Comparison of ENCODE assay signal across 10 cellular contexts in the genomic region with DNA sequence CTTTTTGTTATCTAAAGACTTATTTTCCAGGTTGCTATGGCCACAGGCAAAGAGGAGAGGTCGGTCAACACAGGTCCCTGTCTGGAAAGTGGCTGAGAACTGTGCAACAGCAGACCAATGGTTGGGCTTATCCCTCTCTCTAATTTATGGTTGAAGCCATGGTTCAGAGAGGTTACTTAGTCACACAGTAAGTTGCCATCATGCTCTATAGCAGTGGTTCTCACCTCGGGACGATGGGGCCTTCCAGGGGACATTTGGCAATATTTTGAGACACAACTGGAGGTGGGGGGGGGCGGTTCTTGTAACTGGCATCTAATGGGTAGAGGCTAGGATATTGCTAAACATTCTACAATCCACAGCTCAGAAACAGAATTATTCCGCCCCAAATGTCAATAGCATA. TPM values are rescaled to one million over a fixed set of nuclear protein-coding genes. Genes with fewer than 3 reads are reported as not detected.
DNase-seq lines count a peak whose midpoint lies in the region; ATAC-seq, FAIRE-seq and TF ChIP-seq lines count a peak whose summit lies in the region.
"Had no signal": no experiment of that assay in that cellular context is flagged by ENCODE, and none has a peak within 500 bp of the region (broad histone marks: within the 10 kb centered on the region; RNA-seq: fewer than 3 reads in every experiment).

No MANE protein-coding gene starts in this region.

- H3K27ac Mint-ChIP-seq in activated naive CD8-positive, alpha-beta T cell treated with anti-CD3 and anti-CD28 coated beads, Interleukin-2, amount 50 U/mL, for 24 hours = no peak overlapping the region
- peak overlapping the region in 7 of 9 donors; percentile 36 to 84 (median 60) for H3K27ac Mint-ChIP-seq in naive thymus-derived CD4-positive, alpha-beta T cell

- no peaks in the 10 kb centered on the region for H4K20me1 ChIP-seq in HepG2 (ENCODE audit: insufficient read depth, low read length)

- intact Hi-C loops in HepG2 (cut with micrococcal nuclease; ENCODE audit: unreplicated experiment) (loop anchor here (5.0 to 10.0 kb wide), 2 partner anchors 190 to 397 kb away; no protein-coding TSS in a partner anchor), right lobe of liver (cut with DNase I) (loop anchor here in 1 of 2 donors (10.0 kb wide), 1 partner anchor 397 kb away; no protein-coding TSS in a partner anchor)
- intact Hi-C loops in naive thymus-derived CD4-positive, alpha-beta T cell (cut with micrococcal nuclease) = loop anchor here (1.0 to 10.0 kb wide), 7 partner anchors 121 to 416 kb away; a partner anchor contains a TSS

- H3K36me3 ChIP-seq in HepG2 (replicated peaks in 1 of 2; ENCODE audit: control insufficient read depth in 1 of 2, insufficient read depth in 2 of 2, low read length in 2 of 2) (no peaks in the 10 kb centered on the region), right lobe of liver (no peaks in the 10 kb centered on the region)
- H3K36me3 ChIP-seq in naive thymus-derived CD4-positive, alpha-beta T cell (ENCODE audit: control insufficient read depth in 2 of 3, insufficient read depth in 3 of 3, low read length in 3 of 3) = peaks cover 0 to 5% (median 0%) of the 10 kb centered on the region in 3 experiments

- no peaks in the 10 kb centered on the region for H3K9me3 Mint-ChIP-seq in activated naive CD8-positive, alpha-beta T cell treated with anti-CD3 and anti-CD28 coated beads, Interleukin-2, amount 50 U/mL, for 24 hours
- no peaks in the 10 kb centered on the region for H3K9me3 Mint-ChIP-seq in naive thymus-derived CD4-positive, alpha-beta T cell

- peak overlapping the region; percentile 98 for H3K4me2 ChIP-seq in HepG2 (ENCODE audit: low read depth, low read length)

- no peaks in the 10 kb centered on the region for H3K27me3 Mint-ChIP-seq in activated naive CD8-positive, alpha-beta T cell treated with anti-CD3 and anti-CD28 coated beads, Interleukin-2, amount 50 U/mL, for 24 hours
- H3K27me3 Mint-ChIP-seq in naive thymus-derived CD4-positive, alpha-beta T cell = no peaks in the 10 kb centered on the region

- no peaks in the 10 kb centered on the region for H3K9me3 ChIP-seq in HepG2 (ENCODE audit: low read length)
- no peaks in the 10 kb centered on the region for H3K9me3 ChIP-seq in right lobe of liver
- no peaks in the 10 kb centered on the region for H3K9me3 ChIP-seq in naive thymus-derived CD4-positive, alpha-beta T cell (ENCODE audit: control insufficient read depth in 2 of 3, low read length in 3 of 3)

- peaks cover 25% of the 10 kb centered on the region for H3K4me1 Mint-ChIP-seq in activated naive CD8-positive, alpha-beta T cell treated with anti-CD3 and anti-CD28 coated beads, Interleukin-2, amount 50 U/mL, for 24 hours
- H3K4me1 Mint-ChIP-seq in naive thymus-derived CD4-positive, alpha-beta T cell = peaks cover 10 to 31% (median 28%) of the 10 kb centered on the region in 7 donors

- CTCF ChIA-PET in HepG2 (lab: Yijun Ruan, JAX; ENCODE audit: low intra/inter-chr PET ratio, low total read pairs) = interaction anchor here (0.7 to 4.0 kb wide), 6 partner anchors 31 to 397 kb away, joined by 3 to 60 read pairs (median 4); a partner anchor contains a TSS
- CTCF ChIA-PET in naive thymus-derived CD4-positive, alpha-beta T cell (lab: Charles Lee) = interaction anchor here (0.6 kb wide), 1 partner anchor 31 kb away, joined by 5 read pairs; no protein-coding TSS in a partner anchor

- H3K27ac ChIP-seq in HepG2 (ENCODE audit: extremely low read length, insufficient read depth, low read length) = no peak overlapping the region
- no peak overlapping the region for H3K27ac ChIP-seq in right lobe of liver
- peak overlapping the region; percentile 65 for H3K27ac ChIP-seq in naive thymus-derived CD4-positive, alpha-beta T cell (ENCODE audit: low read depth, low read length)

- 43% methylated on average over 5 of the region's 5 CpGs for WGBS in HepG2 (ENCODE audit: low lambda C conversion rate)
- 56% methylated on average over 5 of the region's 5 CpGs for WGBS in right lobe of liver (ENCODE audit: insufficient coverage, low coverage, low lambda C conversion rate, missing lambda C conversion rate)

- BruUV-seq in HepG2 (replicated peaks; lab: Mats Ljungman, UMichigan) = no TSS peak

- H2AFZ ChIP-seq in HepG2 (ENCODE audit: low read length) = no peak overlapping the region

- H3K9ac ChIP-seq in HepG2 (ENCODE audit: insufficient read depth, low read depth, low read length) = peak overlapping the region; percentile 48; the same call in 1 of the 2 replicates

- H3K79me2 ChIP-seq in HepG2 (ENCODE audit: insufficient read depth, low read length) = no peaks in the 10 kb centered on the region

- TF ChIP-seq RAD21 in HepG2 (CRISPR knock-in tag; IDR thresholded peaks at IDR 0.05) = no peak

- no peak for TF ChIP-seq CTCF in HepG2 (CRISPR knock-in tag; IDR thresholded peaks at IDR 0.05)
- TF ChIP-seq CTCF in right lobe of liver (IDR thresholded peaks at IDR 0.05) = no peak

- TF ChIP-seq POLR2A in HepG2 (IDR thresholded peaks at IDR 0.05; ENCODE audit: insufficient read depth in 1 of 2, low read depth in 2 of 2, low read length in 2 of 2) (no peak), right lobe of liver (IDR thresholded peaks at IDR 0.05) (no peak)

- POLR2A ChIA-PET in HepG2 (lab: Yijun Ruan, JAX) = interaction anchor here (0.6 to 2.2 kb wide), 3 partner anchors 76 to 143 kb away, joined by 3 to 19 read pairs (median 12); a partner anchor contains a TSS
- POLR2A ChIA-PET in naive thymus-derived CD4-positive, alpha-beta T cell (lab: Charles Lee) = interaction anchor here (0.6 to 2.1 kb wide), 2 partner anchors 11 to 417 kb away, joined by 3 to 13 read pairs; no protein-coding TSS in a partner anchor

- H3K4me3 ChIP-seq in HepG2 (replicated peaks in 1 of 3; ENCODE audit: insufficient read depth in 1 of 3, low read depth in 2 of 3, low read length in 3 of 3) (peak overlapping the region in 1 of 3 experiments; percentile 88; a peak in 2 of 6 replicates), right lobe of liver (no peak overlapping the region)
- H3K4me3 ChIP-seq in naive thymus-derived CD4-positive, alpha-beta T cell (ENCODE audit: low read length) = no peak overlapping the region

- no peak for TF ChIP-seq EP300 in HepG2 (IDR thresholded peaks at IDR 0.05; ENCODE audit: low read depth in 2 of 2, low read length in 2 of 2)
- no peak for TF ChIP-seq EP300 in HepG2 (CRISPR knock-in tag; IDR thresholded peaks at IDR 0.05; ENCODE audit: borderline replicate concordance)

- peaks cover 2% of the 10 kb centered on the region for H3K36me3 Mint-ChIP-seq in activated naive CD8-positive, alpha-beta T cell treated with anti-CD3 and anti-CD28 coated beads, Interleukin-2, amount 50 U/mL, for 24 hours (ENCODE audit: low read depth)
- H3K36me3 Mint-ChIP-seq in naive thymus-derived CD4-positive, alpha-beta T cell = peaks cover 0 to 13% (median 0%) of the 10 kb centered on the region in 5 donors

- H3K27me3 ChIP-seq in HepG2 (ENCODE audit: control insufficient read depth in 1 of 2, insufficient read depth in 2 of 2, low read length in 2 of 2) (peaks cover 2 to 18% of the 10 kb centered on the region in 2 experiments; a peak in 2 of 5 replicates), right lobe of liver (no peaks in the 10 kb centered on the region)
- no peaks in the 10 kb centered on the region for H3K27me3 ChIP-seq in naive thymus-derived CD4-positive, alpha-beta T cell (ENCODE audit: control insufficient read depth in 2 of 2, insufficient read depth in 2 of 2, low read length in 2 of 2)

- in situ Hi-C loops in HepG2 (cut with HindIII; ENCODE audit: extremely low pct_ligation_motif_present, low pct_unique_long_range_greater_than_20kb) = loop anchor here (5.0 to 25.0 kb wide), 3 partner anchors 145 to 1180 kb away; no protein-coding TSS in a partner anchor

- H3K4me1 ChIP-seq in HepG2 (ENCODE audit: insufficient read depth, low read length) = peaks cover 25% of the 10 kb centered on the region
- H3K4me1 ChIP-seq in right lobe of liver = peaks cover 0 to 4% (median 0%) of the 10 kb centered on the region in 4 donors
- peaks cover 9 to 12% of the 10 kb centered on the region in 2 donors for H3K4me1 ChIP-seq in naive thymus-derived CD4-positive, alpha-beta T cell (ENCODE audit: control insufficient read depth in 2 of 2, insufficient read depth in 2 of 2, low read length in 2 of 2)

- peak overlapping the region; percentile 85 for H3K4me3 Mint-ChIP-seq in activated naive CD8-positive, alpha-beta T cell treated with anti-CD3 and anti-CD28 coated beads, Interleukin-2, amount 50 U/mL, for 24 hours
- peak overlapping the region; percentile 51 to 95 (median 93) for H3K4me3 Mint-ChIP-seq in naive thymus-derived CD4-positive, alpha-beta T cell

- DNase-seq in HepG2 (ENCODE audit: low spot score) (no peak), right lobe of liver (no peak), NCI-H1092 treated with DMSO at 0.1 percent for 48 hours (lab: John Stamatoyannopoulos, UW) (no peak), hypothalamus (lab: John Stamatoyannopoulos, UW) (no peak)
- peak; percentile 6 for DNase-seq in activated naive CD8-positive, alpha-beta T cell treated with anti-CD3 and anti-CD28 coated beads, Interleukin-2, amount 50 U/mL, for 24 hours
- DNase-seq in naive thymus-derived CD4-positive, alpha-beta T cell = no peak
- no peak for DNase-seq in stimulated activated CD4-positive, alpha-beta T cell treated with anti-CD3 and anti-CD28 coated beads, Interleukin-4, amount 100 ng/mL, for 4 hours

- ATAC-seq in HepG2 (peak; percentile 20; the same call in 2 of the 3 replicates), right lobe of liver (no peak), GM18858 (IDR thresholded peaks at IDR 0.05; ENCODE audit: unreplicated experiment) (no peak)
- no peak for ATAC-seq in activated naive CD8-positive, alpha-beta T cell treated with anti-CD3 and anti-CD28 coated beads, Interleukin-2, amount 50 U/mL, for 24 hours
- ATAC-seq in naive thymus-derived CD4-positive, alpha-beta T cell = no peak

- FAIRE-seq in HepG2 (lab: Jason Lieb, UNC) = no peak

RNA-seq across cellular contexts. Expression of a gene that starts 0.8 kb away (rescaled TPM):
- total RNA-seq in HepG2 (2016; rRNA removed; fragmentation: Illumina TruSeq; extraction: Trizol) (6.3 and 8.3 TPM in 2 replicates), right lobe of liver (1 to 10 TPM; 1.5 to 3.1 (median 2.1) TPM)
- total RNA-seq in HepG2 (2016; cell fraction: cytosol; rRNA removed; fragmentation: Illumina TruSeq; extraction: Trizol; ENCODE audit: low read depth) = 5.1 and 6.2 TPM in 2 replicates
- 6.8 and 8.4 TPM in 2 replicates for total RNA-seq in HepG2 (2016; cell fraction: insoluble cytoplasmic fraction; rRNA removed; fragmentation: Illumina TruSeq; extraction: Trizol)
- 13.3 and 13.4 TPM in 2 replicates for total RNA-seq in HepG2 (2016; cell fraction: membrane; rRNA removed; fragmentation: Illumina TruSeq; extraction: Trizol)
- total RNA-seq in HepG2 (2016; cell fraction: nucleus; rRNA removed; fragmentation: Illumina TruSeq; extraction: Trizol) = 6.2 and 6.7 TPM in 2 replicates
- polyA plus RNA-seq in HepG2 (2011; rRNA removed) = 7.5 and 8.8 TPM in 2 replicates
- polyA plus RNA-seq in HepG2 (2011; cell fraction: cytosol; rRNA removed) = 9.4 and 12.9 TPM in 2 replicates
- polyA plus RNA-seq in HepG2 (2011; cell fraction: nucleus; rRNA removed) = 3.2 and 3.7 TPM in 2 replicates
- polyA plus RNA-seq in HepG2 (2012) = 5.9 and 7.9 TPM in 2 replicates
- polyA plus RNA-seq in HepG2 (2016; cell fraction: cytosol; fragmentation: Illumina TruSeq; extraction: Trizol; ENCODE audit: low read depth) = 4.6 and 5.6 TPM in 2 replicates
- 6.6 and 7.2 TPM in 2 replicates for polyA plus RNA-seq in HepG2 (2016; cell fraction: insoluble cytoplasmic fraction; fragmentation: Illumina TruSeq; extraction: Trizol; ENCODE audit: low read depth)
- polyA plus RNA-seq in HepG2 (2016; cell fraction: membrane; fragmentation: Illumina TruSeq; extraction: Trizol; ENCODE audit: low read depth) = 8.1 and 9.5 TPM in 2 replicates
- 7.7 and 8.6 TPM in 2 replicates for polyA plus RNA-seq in HepG2 (2016; cell fraction: nucleus; fragmentation: Illumina TruSeq; extraction: Trizol; ENCODE audit: insufficient read depth, low read depth)
- 14.0 and 19.1 TPM in 2 replicates for polyA minus RNA-seq in HepG2 (2011; rRNA and poly(A)+ RNA removed; ENCODE audit: low replicate concordance)
- 5.4 and 6.3 TPM in 2 replicates for polyA minus RNA-seq in HepG2 (2011; cell fraction: cytosol; rRNA and poly(A)+ RNA removed)
- 2.6 and 3.9 TPM in 2 replicates for polyA minus RNA-seq in HepG2 (2011; cell fraction: nucleus; rRNA and poly(A)+ RNA removed)
- total RNA-seq in naive thymus-derived CD4-positive, alpha-beta T cell = 10 to 100 TPM in 3 of 5 experiments, 1 to 10 TPM in 2; 8.2 to 16.9 (median 11.0) TPM
- polyA plus RNA-seq in naive thymus-derived CD4-positive, alpha-beta T cell = 10 to 100 TPM; 19.4 to 21.4 TPM

RNA-seq across cellular contexts. Expression of a gene that starts 7.0 kb away (rescaled TPM):
- total RNA-seq in HepG2 (2016; rRNA removed; fragmentation: Illumina TruSeq; extraction: Trizol) (0.07 and 0.34 TPM in 2 replicates), right lobe of liver (not detected)
- total RNA-seq in HepG2 (2016; cell fraction: cytosol; rRNA removed; fragmentation: Illumina TruSeq; extraction: Trizol; ENCODE audit: low read depth) = not detected in 2 replicates
- 0.04 and 0.10 TPM in 2 replicates for total RNA-seq in HepG2 (2016; cell fraction: insoluble cytoplasmic fraction; rRNA removed; fragmentation: Illumina TruSeq; extraction: Trizol)
- 0.22 and 0.41 TPM in 2 replicates for total RNA-seq in HepG2 (2016; cell fraction: membrane; rRNA removed; fragmentation: Illumina TruSeq; extraction: Trizol)
- 0.16 and 0.22 TPM in 2 replicates for total RNA-seq in HepG2 (2016; cell fraction: nucleus; rRNA removed; fragmentation: Illumina TruSeq; extraction: Trizol)
- polyA plus RNA-seq in HepG2 (2011; rRNA removed) = 0.08 TPM in 2 replicates
- polyA plus RNA-seq in HepG2 (2011; cell fraction: cytosol; rRNA removed) = 0.03 and 0.16 TPM in 2 replicates
- polyA plus RNA-seq in HepG2 (2011; cell fraction: nucleus; rRNA removed) = 0.19 and 0.23 TPM in 2 replicates
- 0.28 and 0.55 TPM in 2 replicates for polyA plus RNA-seq in HepG2 (2012)
- 0.12 TPM in 2 replicates for polyA plus RNA-seq in HepG2 (2016; cell fraction: cytosol; fragmentation: Illumina TruSeq; extraction: Trizol; ENCODE audit: low read depth)
- 0.04 and 0.12 TPM in 2 replicates for polyA plus RNA-seq in HepG2 (2016; cell fraction: insoluble cytoplasmic fraction; fragmentation: Illumina TruSeq; extraction: Trizol; ENCODE audit: low read depth)
- polyA plus RNA-seq in HepG2 (2016; cell fraction: membrane; fragmentation: Illumina TruSeq; extraction: Trizol; ENCODE audit: low read depth) = 0.31 TPM in 1 of 2 replicates, not detected in the other
- polyA plus RNA-seq in HepG2 (2016; cell fraction: nucleus; fragmentation: Illumina TruSeq; extraction: Trizol; ENCODE audit: insufficient read depth, low read depth) = 0.23 TPM in 1 of 2 replicates, not detected in the other
- 0.10 and 0.21 TPM in 2 replicates for polyA minus RNA-seq in HepG2 (2011; rRNA and poly(A)+ RNA removed; ENCODE audit: low replicate concordance)
- not detected in 2 replicates for polyA minus RNA-seq in HepG2 (2011; cell fraction: cytosol; rRNA and poly(A)+ RNA removed)
- polyA minus RNA-seq in HepG2 (2011; cell fraction: nucleus; rRNA and poly(A)+ RNA removed) = under 0.01 TPM in 1 of 2 replicates, not detected in the other
- not detected for total RNA-seq in naive thymus-derived CD4-positive, alpha-beta T cell
- not detected for polyA plus RNA-seq in naive thymus-derived CD4-positive, alpha-beta T cell
- total RNA-seq: epithelial cell of proximal tubule had no signal

RNA-seq across cellular contexts. Expression of a gene that starts 53.7 kb away (rescaled TPM):
- total RNA-seq in HepG2 (2016; rRNA removed; fragmentation: Illumina TruSeq; extraction: Trizol) = not detected in 2 replicates
- total RNA-seq in HepG2 (2016; cell fraction: cytosol; rRNA removed; fragmentation: Illumina TruSeq; extraction: Trizol; ENCODE audit: low read depth) = not detected in 2 replicates
- not detected in 2 replicates for total RNA-seq in HepG2 (2016; cell fraction: insoluble cytoplasmic fraction; rRNA removed; fragmentation: Illumina TruSeq; extraction: Trizol)
- total RNA-seq in HepG2 (2016; cell fraction: membrane; rRNA removed; fragmentation: Illumina TruSeq; extraction: Trizol) = not detected in 2 replicates
- not detected in 2 replicates for total RNA-seq in HepG2 (2016; cell fraction: nucleus; rRNA removed; fragmentation: Illumina TruSeq; extraction: Trizol)
- not detected in 2 replicates for polyA plus RNA-seq in HepG2 (2011; rRNA removed)
- polyA plus RNA-seq in HepG2 (2011; cell fraction: cytosol; rRNA removed) = not detected in 2 replicates
- not detected in 2 replicates for polyA plus RNA-seq in HepG2 (2011; cell fraction: nucleus; rRNA removed)
- not detected in 2 replicates for polyA plus RNA-seq in HepG2 (2012)
- not detected in 2 replicates for polyA plus RNA-seq in HepG2 (2016; cell fraction: cytosol; fragmentation: Illumina TruSeq; extraction: Trizol; ENCODE audit: low read depth)
- polyA plus RNA-seq in HepG2 (2016; cell fraction: insoluble cytoplasmic fraction; fragmentation: Illumina TruSeq; extraction: Trizol; ENCODE audit: low read depth) = not detected in 2 replicates
- not detected in 2 replicates for polyA plus RNA-seq in HepG2 (2016; cell fraction: membrane; fragmentation: Illumina TruSeq; extraction: Trizol; ENCODE audit: low read depth)
- polyA plus RNA-seq in HepG2 (2016; cell fraction: nucleus; fragmentation: Illumina TruSeq; extraction: Trizol; ENCODE audit: insufficient read depth, low read depth) = not detected in 2 replicates
- polyA minus RNA-seq in HepG2 (2011; rRNA and poly(A)+ RNA removed; ENCODE audit: low replicate concordance) = not detected in 2 replicates
- polyA minus RNA-seq in HepG2 (2011; cell fraction: cytosol; rRNA and poly(A)+ RNA removed) = not detected in 2 replicates
- polyA minus RNA-seq in HepG2 (2011; cell fraction: nucleus; rRNA and poly(A)+ RNA removed) = not detected in 2 replicates
- not detected for total RNA-seq in right lobe of liver
- not detected for total RNA-seq in naive thymus-derived CD4-positive, alpha-beta T cell
- not detected for polyA plus RNA-seq in naive thymus-derived CD4-positive, alpha-beta T cell
- total RNA-seq: epithelial cell of proximal tubule had no signal
- polyA plus RNA-seq: lung had no signal
